ENCODE assay signal across 24 cellular contexts in genomic region chr21:43693981-43694380, GRCh38. TPM values are rescaled to one million over a fixed set of nuclear protein-coding genes. Genes with fewer than 3 reads are reported as not detected.
DNase-seq lines count a peak whose midpoint lies in the region; ATAC-seq and TF ChIP-seq lines count a peak whose summit lies in the region.
"Had no signal": no experiment of that assay in that cellular context is flagged by ENCODE, and none has a peak within 500 bp of the region (broad histone marks: within the 10 kb centered on the region; RNA-seq: fewer than 3 reads in every experiment).

No MANE protein-coding gene starts in this region.

- H3K27ac ChIP-seq in upper lobe of right lung, result no peak overlapping the region
- H3K27ac ChIP-seq: 22Rv1, C4-2B had no signal

- no peak overlapping the region for H3K4me3 Mint-ChIP-seq in T-helper 1 cell treated with Interleukin-12 subunit alpha and Interleukin-12 subunit beta and Interleukin-4 antibody, amounts not matched to agents 30 μg/mL and 1 μg/mL, for 36 hours
- H3K4me3 Mint-ChIP-seq in WTC11, result no peak overlapping the region
- no peak overlapping the region for H3K4me3 Mint-ChIP-seq in activated CD4-positive, alpha-beta T cell treated with anti-CD3 and anti-CD28 coated beads, Interleukin-2, amount 10 ng/mL, durations not matched to agents 24 days and 14 days
- H3K4me3 Mint-ChIP-seq: CD8-positive, alpha-beta memory T cell; HFFc6 had no signal

- H3K27me3 ChIP-seq in upper lobe of right lung, result no peaks in the 10 kb centered on the region

- peaks cover 5% of the 10 kb centered on the region for H3K4me1 Mint-ChIP-seq in T-helper 1 cell treated with Interleukin-12 subunit alpha and Interleukin-12 subunit beta and Interleukin-4 antibody, amounts not matched to agents 30 μg/mL and 1 μg/mL, for 36 hours (ENCODE audit: low read depth)
- no peaks in the 10 kb centered on the region; the same call in 1 of the 2 replicates for H3K4me1 Mint-ChIP-seq in WTC11
- H3K4me1 Mint-ChIP-seq in activated CD4-positive, alpha-beta T cell treated with anti-CD3 and anti-CD28 coated beads, Interleukin-2, amount 10 ng/mL, durations not matched to agents 24 days and 14 days, result peaks cover 4% of the 10 kb centered on the region

- ATAC-seq in WTC11, result no peak
- no peak for ATAC-seq in upper lobe of right lung

- no peak overlapping the region for H3K4me3 ChIP-seq in upper lobe of right lung

- CTCF ChIA-PET in WTC11 (lab: Charles Lee), result no interaction called here

- intact Hi-C loops in upper lobe of right lung (cut with DNase I), result no loop called here
- intact Hi-C loops in activated CD4-positive, alpha-beta T cell treated with anti-CD3 and anti-CD28 coated beads, Interleukin-2, amount 10 ng/mL, durations not matched to agents 24 days and 14 days (cut with micrococcal nuclease), result no loop called here

- DNase-seq in T-helper 1 cell, result no peak
- no peak for DNase-seq in WTC11 (ENCODE audit: low spot score)
- peak; percentile 43 for DNase-seq in islet precursor cell
- peak; percentile 60 for DNase-seq in upper lobe of right lung
- no peak for DNase-seq in DMS153 (lab: John Stamatoyannopoulos, UW)
- DNase-seq in activated CD4-positive, alpha-beta T cell treated with anti-CD3 and anti-CD28 coated beads, Interleukin-2, amount 10 ng/mL, durations not matched to agents 24 days and 14 days, result no peak
- DNase-seq in T-helper 2 cell, result no peak
- DNase-seq: CD8-positive, alpha-beta memory T cell; DMS53; GF-D8; H7; HFFc6; Kasumi-1; NCI-H1417; NCI-H187 treated with DMSO at 0.1 percent for 48 hours; NCI-H2227 treated with DMSO at 0.1 percent for 48 hours; NCI-H510A treated with DMSO at 0.1 percent for 48 hours; NCI-H748 treated with DMSO at 0.1 percent for 48 hours; NK-92 treated with Interleukin-12 subunit alpha and Interleukin-12 subunit beta, amount 100 ng/mL, for 24 hours; SIG-M5; SK-N-SH had no signal

- no peaks in the 10 kb centered on the region for H3K9me3 Mint-ChIP-seq in T-helper 1 cell treated with Interleukin-12 subunit alpha and Interleukin-12 subunit beta and Interleukin-4 antibody, amounts not matched to agents 30 μg/mL and 1 μg/mL, for 36 hours
- no peaks in the 10 kb centered on the region for H3K9me3 Mint-ChIP-seq in WTC11
- no peaks in the 10 kb centered on the region for H3K9me3 Mint-ChIP-seq in activated CD4-positive, alpha-beta T cell treated with anti-CD3 and anti-CD28 coated beads, Interleukin-2, amount 10 ng/mL, durations not matched to agents 24 days and 14 days
- H3K9me3 Mint-ChIP-seq: HFFc6 had no signal

- H3K36me3 ChIP-seq in upper lobe of right lung, result peaks cover 48% of the 10 kb centered on the region

- no peaks in the 10 kb centered on the region for H3K9me3 ChIP-seq in upper lobe of right lung
- H3K9me3 ChIP-seq: SK-N-SH had no signal

- TF ChIP-seq CTCF in WTC11 (IDR thresholded peaks at IDR 0.05), result no peak
- no peak for TF ChIP-seq CTCF in upper lobe of right lung (IDR thresholded peaks at IDR 0.05)

- POLR2A ChIA-PET in WTC11 (lab: Charles Lee), result no interaction called here

- no peaks in the 10 kb centered on the region for H3K27me3 Mint-ChIP-seq in T-helper 1 cell treated with Interleukin-12 subunit alpha and Interleukin-12 subunit beta and Interleukin-4 antibody, amounts not matched to agents 30 μg/mL and 1 μg/mL, for 36 hours (ENCODE audit: low read depth)
- H3K27me3 Mint-ChIP-seq in WTC11 (ENCODE audit: low read depth), result no peaks in the 10 kb centered on the region
- no peaks in the 10 kb centered on the region for H3K27me3 Mint-ChIP-seq in activated CD4-positive, alpha-beta T cell treated with anti-CD3 and anti-CD28 coated beads, Interleukin-2, amount 10 ng/mL, durations not matched to agents 24 days and 14 days
- H3K27me3 Mint-ChIP-seq: CD8-positive, alpha-beta memory T cell had no signal

- peak overlapping the region; percentile 41 for H3K27ac Mint-ChIP-seq in T-helper 1 cell treated with Interleukin-12 subunit alpha and Interleukin-12 subunit beta and Interleukin-4 antibody, amounts not matched to agents 30 μg/mL and 1 μg/mL, for 36 hours
- peak overlapping the region; percentile 92 for H3K27ac Mint-ChIP-seq in WTC11
- H3K27ac Mint-ChIP-seq in activated CD4-positive, alpha-beta T cell treated with anti-CD3 and anti-CD28 coated beads, Interleukin-2, amount 10 ng/mL, durations not matched to agents 24 days and 14 days, result no peak overlapping the region
- H3K27ac Mint-ChIP-seq: HFFc6 had no signal

- H3K4me1 ChIP-seq in upper lobe of right lung, result no peaks in the 10 kb centered on the region

- peaks cover 26% of the 10 kb centered on the region for H3K36me3 Mint-ChIP-seq in T-helper 1 cell treated with Interleukin-12 subunit alpha and Interleukin-12 subunit beta and Interleukin-4 antibody, amounts not matched to agents 30 μg/mL and 1 μg/mL, for 36 hours (ENCODE audit: low read depth)
- H3K36me3 Mint-ChIP-seq in WTC11, result peaks cover 44% of the 10 kb centered on the region
- peaks cover 51% of the 10 kb centered on the region for H3K36me3 Mint-ChIP-seq in activated CD4-positive, alpha-beta T cell treated with anti-CD3 and anti-CD28 coated beads, Interleukin-2, amount 10 ng/mL, durations not matched to agents 24 days and 14 days (ENCODE audit: low read depth)

TF ChIP-seq in WTC11, 78 proteins besides CTCF, POLR2A, EP300 and RAD21 (continues in another document):
- no peak for TF ChIP-seq AR (CRISPR knock-in tag; IDR thresholded peaks at IDR 0.05)
- TF ChIP-seq HMGXB4 (CRISPR knock-in tag; IDR thresholded peaks at IDR 0.05), result no peak
- no peak for TF ChIP-seq ZSCAN18 (CRISPR knock-in tag; IDR thresholded peaks at IDR 0.05)
- no peak for TF ChIP-seq ZNF232 (CRISPR knock-in tag; IDR thresholded peaks at IDR 0.05)
- TF ChIP-seq E2F4 (CRISPR knock-in tag; IDR thresholded peaks at IDR 0.05; ENCODE audit: borderline replicate concordance, low read depth), result no peak

RNA-seq across cellular contexts. Expression of gene PDXK, which starts 24.9 kb away (rescaled TPM):
- 116 to 123 TPM (median 120 TPM) in 3 replicates for total RNA-seq in WTC11 (2021)
- 280 TPM for total RNA-seq in upper lobe of right lung
- 138 and 152 TPM in 2 replicates for total RNA-seq in activated CD4-positive, alpha-beta T cell treated with anti-CD3 and anti-CD28 coated beads, Interleukin-2, amount 10 ng/mL, durations not matched to agents 24 days and 14 days

RNA-seq across cellular contexts. Expression of gene RRP1B, which starts 34.6 kb away (rescaled TPM):
- 62.2 to 74.9 TPM (median 64.0 TPM) in 3 replicates for total RNA-seq in WTC11 (2021)
- 18.4 TPM for total RNA-seq in upper lobe of right lung
- total RNA-seq in activated CD4-positive, alpha-beta T cell treated with anti-CD3 and anti-CD28 coated beads, Interleukin-2, amount 10 ng/mL, durations not matched to agents 24 days and 14 days, result 82.8 and 83.6 TPM in 2 replicates

RNA-seq across cellular contexts. Expression of gene HSF2BP, which starts 34.7 kb away (rescaled TPM):
- total RNA-seq in WTC11 (2021) (1.1 to 1.3 TPM (median 1.2 TPM) in 3 replicates), upper lobe of right lung (0.41 TPM)
- total RNA-seq in activated CD4-positive, alpha-beta T cell treated with anti-CD3 and anti-CD28 coated beads, Interleukin-2, amount 10 ng/mL, durations not matched to agents 24 days and 14 days, result 1.3 TPM in 2 replicates

Comparison
In these comparisons a context has a peak if more than half of its experiments do, and no peak if none do; other contexts are left out.
1. DNase-seq: peak in islet precursor cell (single experiment) and upper lobe of right lung (single experiment); none in T-helper 1 cell (0 of 5), WTC11 (single experiment), DMS153 (single experiment), activated CD4-positive, alpha-beta T cell treated with anti-CD3 and anti-CD28 coated beads, Interleukin-2, amount 10 ng/mL, durations not matched to agents 24 days and 14 days (single experiment) and T-helper 2 cell (0 of 5).